Comparison of ENCODE assay signal across 18 cellular contexts in the genomic region with DNA sequence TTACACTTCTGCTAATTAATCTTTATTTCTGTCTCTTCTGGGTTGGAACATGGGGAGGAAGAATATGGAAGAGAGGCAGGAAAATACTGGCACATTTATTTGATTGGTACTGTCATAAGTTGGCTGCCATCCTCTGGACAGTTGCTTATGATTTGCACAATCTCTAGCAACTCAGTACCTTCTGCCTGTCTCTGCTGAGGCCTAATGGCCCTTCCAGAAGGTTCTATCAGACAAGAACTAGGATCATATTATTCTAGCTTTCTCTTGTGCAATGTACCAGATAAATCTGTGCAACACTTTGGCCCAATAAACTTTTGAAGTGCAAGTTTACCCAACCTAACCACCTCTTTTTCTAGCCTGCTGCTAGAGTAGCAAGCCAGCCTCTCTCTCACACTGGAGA.
"Had no signal": no experiment of that assay in that cellular context is flagged by ENCODE, and none has a peak within 500 bp of the region (broad histone marks: within the 10 kb centered on the region; RNA-seq: fewer than 3 reads in every experiment).

No MANE protein-coding gene starts in this region.

- H3K27me3 ChIP-seq: suprapubic skin had no signal

- ATAC-seq: activated CD8-positive, alpha-beta T cell treated with anti-CD3 and anti-CD28 coated beads for 36 hours; activated T-cell treated with anti-CD3 and anti-CD28 coated beads, Interleukin-2, amount 50 U/mL, for 72 hours; mucosa of descending colon; naive thymus-derived CD4-positive, alpha-beta T cell; stimulated activated naive CD8-positive, alpha-beta T cell treated with anti-CD3 and anti-CD28 coated beads, Interleukin-15, Interleukin-2, amounts not matched to agents 100 U/mL and 50 U/mL, for 24 hours; T-cell had no signal

- H3K9me3 ChIP-seq: mucosa of descending colon, suprapubic skin had no signal

- FAIRE-seq: small intestine had no signal

- H2AFZ ChIP-seq: parathyroid adenoma had no signal

- H3K9ac ChIP-seq: parathyroid adenoma had no signal

- DNase-seq: activated CD4-positive, alpha-beta T cell treated with anti-CD3 and anti-CD28 coated beads for 48 hours; activated CD8-positive, alpha-beta T cell treated with anti-CD3 and anti-CD28 coated beads for 36 hours; activated gamma-delta T cell; activated T-cell treated with anti-CD3 and anti-CD28 coated beads, Interleukin-2, amount 50 U/mL, for 72 hours; central memory CD4-positive, alpha-beta T cell; cortex of kidney; effector CD4-positive, alpha-beta T cell; islet precursor cell; mucosa of descending colon; naive thymus-derived CD4-positive, alpha-beta T cell; small intestine; stimulated activated CD4-positive, alpha-beta T cell treated with anti-CD3 and anti-CD28 coated beads, Interleukin-4, amount 100 ng/mL, for 4 hours; stimulated activated CD8-positive, alpha-beta memory T cell treated with anti-CD3 and anti-CD28 coated beads, Interleukin-4, amount 100 ng/mL, for 48 hours; stimulated activated naive CD8-positive, alpha-beta T cell treated with anti-CD3 and anti-CD28 coated beads, Interleukin-15, Interleukin-2, amounts not matched to agents 100 U/mL and 50 U/mL, for 24 hours; T-cell had no signal

- H3K4me1 ChIP-seq: parathyroid adenoma had no signal

- H3K4me3 ChIP-seq: mucosa of descending colon, SK-N-MC, suprapubic skin had no signal

- H3K79me2 ChIP-seq: parathyroid adenoma had no signal

- H3K27ac ChIP-seq: parathyroid adenoma, SK-N-MC, suprapubic skin had no signal

- H3K36me3 ChIP-seq: suprapubic skin had no signal
